Comparison of ENCODE assay signal across 2 cellular contexts in genomic region chr2:98907385-98907784, GRCh38.
TF ChIP-seq lines count a peak whose summit lies in the region.

No MANE protein-coding gene starts in this region.

TF ChIP-seq in H1, 55 proteins besides CTCF, POLR2A, EP300 and RAD21:
- TF ChIP-seq BCL11A (IDR thresholded peaks at IDR 0.05; ENCODE audit: low read depth in 2 of 2, low read length in 2 of 2): no peak

TF ChIP-seq in WTC11, 78 proteins besides CTCF, POLR2A, EP300 and RAD21:
- TF ChIP-seq ZBTB43 (CRISPR knock-in tag; IDR thresholded peaks at IDR 0.05) (no peak), ZNF512 (CRISPR knock-in tag; IDR thresholded peaks at IDR 0.05; ENCODE audit: borderline replicate concordance) (no peak), ZNF671 (CRISPR knock-in tag; IDR thresholded peaks at IDR 0.05) (no peak), GRHL2 (CRISPR knock-in tag; IDR thresholded peaks at IDR 0.05; ENCODE audit: insufficient replicate concordance, severe bottlenecking) (no peak), EMX1 (CRISPR knock-in tag; IDR thresholded peaks at IDR 0.05) (no peak), AR (CRISPR knock-in tag; IDR thresholded peaks at IDR 0.05) (no peak), MLX (CRISPR knock-in tag; IDR thresholded peaks at IDR 0.05) (no peak), ZNF317 (CRISPR knock-in tag; IDR thresholded peaks at IDR 0.05; ENCODE audit: borderline replicate concordance, low read depth) (no peak), ELF4 (CRISPR knock-in tag; IDR thresholded peaks at IDR 0.05; ENCODE audit: low read depth) (no peak), MXD4 (CRISPR knock-in tag; IDR thresholded peaks at IDR 0.05; ENCODE audit: borderline replicate concordance) (no peak), ESRRA (CRISPR knock-in tag; IDR thresholded peaks at IDR 0.05; ENCODE audit: borderline replicate concordance) (no peak), ARID4B (CRISPR knock-in tag; IDR thresholded peaks at IDR 0.05; ENCODE audit: borderline replicate concordance) (no peak), ZNF121 (CRISPR knock-in tag; IDR thresholded peaks at IDR 0.05) (no peak), TEAD4 (CRISPR knock-in tag; IDR thresholded peaks at IDR 0.05) (no peak), CDX4 (CRISPR knock-in tag; IDR thresholded peaks at IDR 0.05; ENCODE audit: borderline replicate concordance) (no peak), FOXK1 (CRISPR knock-in tag; IDR thresholded peaks at IDR 0.05) (no peak)
TF ChIP-seq in WTC11: peak in this region for 0.
